In the genomic region with DNA sequence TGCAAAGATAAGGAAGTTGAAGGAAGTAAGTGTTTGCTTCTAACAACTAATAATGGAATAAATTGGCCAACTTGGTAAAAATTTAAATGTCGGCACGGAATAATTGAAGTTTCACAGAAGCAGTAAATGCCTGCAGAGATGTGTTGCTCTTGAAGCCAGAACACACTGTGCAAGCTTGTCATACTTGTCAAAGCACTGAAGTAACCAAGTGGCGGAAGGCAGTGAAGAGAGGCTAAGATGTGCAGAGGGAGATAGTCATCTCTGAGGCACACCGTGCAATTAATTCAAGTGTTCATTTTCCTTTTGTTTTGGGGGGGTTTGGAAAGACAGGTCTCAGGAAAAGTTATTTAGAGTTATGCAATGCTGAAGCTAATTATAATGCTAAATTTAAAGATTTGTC, we compare ENCODE assay signal across 7 cellular contexts. TPM values are rescaled to one million over a fixed set of nuclear protein-coding genes. Genes with fewer than 3 reads are reported as not detected.
"Had no signal": no experiment of that assay in that cellular context is flagged by ENCODE, and none has a peak within 500 bp of the region (broad histone marks: within the 10 kb centered on the region; RNA-seq: fewer than 3 reads in every experiment).

No MANE protein-coding gene starts in this region.

- ATAC-seq: HepG2, K562 had no signal

- H3K27ac ChIP-seq: HL-60 had no signal

- DNase-seq: IMR-90 had no signal

- H3K4me3 ChIP-seq: K562 had no signal

- H3K4me3 Mint-ChIP-seq: IgD-negative memory B cell had no signal

- H3K36me3 Mint-ChIP-seq: IgD-negative memory B cell had no signal

- H3K27ac Mint-ChIP-seq: IgD-negative memory B cell had no signal

RNA-seq across cellular contexts. Expression of a gene that starts 5.2 kb away (rescaled TPM):
- total RNA-seq: HepG2, HT-29, IMR-90, K562 had no signal
- polyA plus RNA-seq: HepG2, IgD-negative memory B cell, IMR-90, K562 had no signal

RNA-seq across cellular contexts. Expression of a gene that starts 50.6 kb away (rescaled TPM):
- total RNA-seq: HT-29, HT1080, IMR-90, K562 had no signal
- polyA plus RNA-seq: IgD-negative memory B cell, IMR-90, K562 had no signal
